ENCODE assay signal across 14 cellular contexts in the genomic region with DNA sequence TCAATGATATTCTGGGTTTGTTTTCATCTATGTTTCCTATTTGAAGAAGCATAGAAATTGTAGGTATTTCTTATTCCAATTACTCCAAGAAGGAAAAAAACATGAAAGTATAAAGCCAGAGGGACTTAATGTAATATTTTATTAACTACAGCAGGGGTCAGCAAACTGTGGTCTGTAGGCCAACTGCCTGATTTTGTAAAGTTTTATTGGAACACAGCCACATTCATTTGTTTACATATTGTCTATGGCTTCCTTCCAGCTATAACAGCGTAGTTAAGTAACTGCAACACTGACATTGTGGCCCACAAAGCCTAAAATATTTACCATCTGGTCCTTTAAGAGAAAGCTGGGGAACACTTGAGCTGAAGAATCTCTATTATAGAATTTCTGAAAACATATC.
A peak's percentile ranks its signal among the peaks of the same experiment; 100 is the strongest.
DNase-seq lines count a peak whose midpoint lies in the region; ATAC-seq, FAIRE-seq and TF ChIP-seq lines count a peak whose summit lies in the region.
"Had no signal": no experiment of that assay in that cellular context is flagged by ENCODE, and none has a peak within 500 bp of the region (broad histone marks: within the 10 kb centered on the region; RNA-seq: fewer than 3 reads in every experiment).

No MANE protein-coding gene starts in this region.

- RAD21 ChIA-PET in GM12878 (lab: Charles Lee; ENCODE audit: unreplicated experiment), result no interaction called here

- H3K4me1 ChIP-seq in GM12878 (ENCODE audit: control insufficient read depth, insufficient read depth, low read length), result no peaks in the 10 kb centered on the region
- H3K4me1 ChIP-seq in right lobe of liver, result peaks cover 0 to 78% (median 24%) of the 10 kb centered on the region in 4 donors

- TF ChIP-seq POLR2A in GM12878 (IDR thresholded peaks at IDR 0.05; ENCODE audit: low read depth, low read length) (no peak), right lobe of liver (IDR thresholded peaks at IDR 0.05) (no peak)

- DNase-seq in DMS 273 treated with DMSO at 0.1 percent for 48 hours (lab: John Stamatoyannopoulos, UW) (peak; percentile 12), GM12878 (ENCODE audit: low read depth, low spot score) (no peak), right lobe of liver (no peak), GDM1 (lab: John Stamatoyannopoulos, UW) (no peak), SW480 (ENCODE audit: low spot score) (no peak)
- DNase-seq in activated CD8-positive, alpha-beta T cell treated with anti-CD3 and anti-CD28 coated beads for 36 hours, result no peak
- DNase-seq in stimulated activated naive B cell treated with anti-CD40 and anti-IgM and Interleukin-4, amounts not matched to agents 10 μg/mL and 1 μg/mL and 100 μg/mL, for 72 hours, result no peak
- DNase-seq: activated CD8-positive, alpha-beta memory T cell treated with anti-CD3 and anti-CD28 coated beads, Interleukin-2, amount 50 U/mL, for 4 hours; amniotic stem cell; foreskin keratinocyte; KBM-7; kidney; ovary had no signal

- WGBS in GM12878 (ENCODE audit: insufficient coverage, insufficient replicate concordance, low lambda C conversion rate, missing lambda C conversion rate), result 0% methylated on average over 1 of the region's 1 CpG
- 0% methylated on average over 1 of the region's 1 CpG for WGBS in right lobe of liver (ENCODE audit: insufficient coverage, low coverage, low lambda C conversion rate, missing lambda C conversion rate)

- no peak overlapping the region for H3K9ac ChIP-seq in GM12878 (ENCODE audit: control insufficient read depth, insufficient read depth, low read length)

- ATAC-seq in GM12878 (no peak), right lobe of liver (peak; percentile 49 to 79 (median 60))
- ATAC-seq in activated CD8-positive, alpha-beta T cell treated with anti-CD3 and anti-CD28 coated beads for 36 hours, result no peak
- no peak for ATAC-seq in stimulated activated naive B cell treated with anti-CD40 and anti-IgM and Interleukin-4, amounts not matched to agents 10 μg/mL and 1 μg/mL and 100 μg/mL, for 72 hours (replicated peaks)
- ATAC-seq: foreskin keratinocyte had no signal

- no peaks in the 10 kb centered on the region for H3K27me3 ChIP-seq in GM12878 (replicated peaks in 1 of 2; ENCODE audit: control insufficient read depth in 2 of 2, insufficient read depth in 2 of 2, low read length in 1 of 2)
- H3K27me3 ChIP-seq in right lobe of liver, result no peaks in the 10 kb centered on the region
- H3K27me3 ChIP-seq: foreskin keratinocyte, ovary had no signal

- SMC1A ChIA-PET in GM12878 (lab: Charles Lee; ENCODE audit: uncharacterized antibody, unreplicated experiment), result interaction anchor here (1.1 to 1.9 kb wide), 3 partner anchors 8 to 571 kb away, joined by 3 to 6 read pairs (median 3); no protein-coding TSS in a partner anchor

- POLR2A ChIA-PET in GM12878 (lab: Charles Lee), result interaction anchor here (0.6 kb wide), 1 partner anchor 216 kb away, joined by 3 read pairs; no protein-coding TSS in a partner anchor
- POLR2A ChIA-PET in activated CD8-positive, alpha-beta T cell treated with anti-CD3 and anti-CD28 coated beads for 36 hours (lab: Charles Lee), result no interaction called here

- H3K36me3 Mint-ChIP-seq in activated CD8-positive, alpha-beta T cell treated with anti-CD3 and anti-CD28 coated beads for 36 hours (ENCODE audit: low read depth), result no peaks in the 10 kb centered on the region
- H3K36me3 Mint-ChIP-seq in stimulated activated naive B cell treated with anti-CD40 and anti-IgM and Interleukin-4, amounts not matched to agents 10 μg/mL and 1 μg/mL and 100 μg/mL, for 72 hours, result no peaks in the 10 kb centered on the region

- in situ Hi-C loops in GM12878 (cut with MboI), result no loop called here

- BruUV-seq in GM12878 (replicated peaks; lab: Mats Ljungman, UMichigan), result no TSS peak

- no peaks in the 10 kb centered on the region for H3K27me3 Mint-ChIP-seq in activated CD8-positive, alpha-beta T cell treated with anti-CD3 and anti-CD28 coated beads for 36 hours
- no peaks in the 10 kb centered on the region for H3K27me3 Mint-ChIP-seq in stimulated activated naive B cell treated with anti-CD40 and anti-IgM and Interleukin-4, amounts not matched to agents 10 μg/mL and 1 μg/mL and 100 μg/mL, for 72 hours

- no peak overlapping the region for H2AFZ ChIP-seq in GM12878 (ENCODE audit: control insufficient read depth, low read depth, low read length)

- H3K27ac Mint-ChIP-seq in activated CD8-positive, alpha-beta T cell treated with anti-CD3 and anti-CD28 coated beads for 36 hours, result no peak overlapping the region
- H3K27ac Mint-ChIP-seq in stimulated activated naive B cell treated with anti-CD40 and anti-IgM and Interleukin-4, amounts not matched to agents 10 μg/mL and 1 μg/mL and 100 μg/mL, for 72 hours, result no peak overlapping the region

- H4K20me1 ChIP-seq in GM12878 (ENCODE audit: control insufficient read depth, insufficient read depth), result no peaks in the 10 kb centered on the region

- intact Hi-C loops in GM12878 (cut with micrococcal nuclease; ENCODE audit: unreplicated experiment), result no loop called here
- intact Hi-C loops in right lobe of liver (cut with DNase I), result no loop called here
- intact Hi-C loops in activated CD8-positive, alpha-beta T cell treated with anti-CD3 and anti-CD28 coated beads for 36 hours (cut with micrococcal nuclease), result no loop called here

- no peaks in the 10 kb centered on the region for H3K4me1 Mint-ChIP-seq in activated CD8-positive, alpha-beta T cell treated with anti-CD3 and anti-CD28 coated beads for 36 hours (ENCODE audit: low read depth)
- H3K4me1 Mint-ChIP-seq in stimulated activated naive B cell treated with anti-CD40 and anti-IgM and Interleukin-4, amounts not matched to agents 10 μg/mL and 1 μg/mL and 100 μg/mL, for 72 hours, result no peaks in the 10 kb centered on the region

- no peak for TF ChIP-seq EP300 in GM12878 (IDR thresholded peaks at IDR 0.05; ENCODE audit: borderline replicate concordance in 1 of 2, control insufficient read depth in 1 of 2, low read depth in 2 of 2, low read length in 2 of 2)

- H3K36me3 ChIP-seq in GM12878 (ENCODE audit: control insufficient read depth in 2 of 2, insufficient read depth in 2 of 2, low read length in 1 of 2), result no peaks in the 10 kb centered on the region
- no peaks in the 10 kb centered on the region for H3K36me3 ChIP-seq in right lobe of liver
- H3K36me3 ChIP-seq: ovary had no signal

- no peak overlapping the region for H3K4me3 Mint-ChIP-seq in activated CD8-positive, alpha-beta T cell treated with anti-CD3 and anti-CD28 coated beads for 36 hours
- no peak overlapping the region for H3K4me3 Mint-ChIP-seq in stimulated activated naive B cell treated with anti-CD40 and anti-IgM and Interleukin-4, amounts not matched to agents 10 μg/mL and 1 μg/mL and 100 μg/mL, for 72 hours

- TF ChIP-seq CTCF in LNCAP (IDR thresholded peaks at IDR 0.05) (peak; percentile 25; the same call in 1 of the 2 replicates), GM12878 (IDR thresholded peaks at IDR 0.05 in 2 of 3, conservative IDR thresholded peaks at IDR 0.05 in 1 of 3; ENCODE audit: control insufficient read depth in 2 of 3, extremely low read depth in 1 of 3, insufficient read depth in 1 of 3, low read depth in 3 of 3, low read length in 3 of 3) (no peak), right lobe of liver (IDR thresholded peaks at IDR 0.05) (peak; percentile 22 to 50 (median 25))
- no peak for TF ChIP-seq CTCF in activated CD8-positive, alpha-beta T cell treated with anti-CD3 and anti-CD28 coated beads for 36 hours (IDR thresholded peaks at IDR 0.05)

- H3K9me3 ChIP-seq in GM12878 (replicated peaks; ENCODE audit: control insufficient read depth, insufficient read depth, low read length), result no peaks in the 10 kb centered on the region
- H3K9me3 ChIP-seq in right lobe of liver, result no peaks in the 10 kb centered on the region
- H3K9me3 ChIP-seq: ovary had no signal

- FAIRE-seq in GM12878 (lab: Jason Lieb, UNC), result no peak
- FAIRE-seq: kidney had no signal

- CTCF ChIA-PET in GM12878 (lab: Yijun Ruan, JAX), result no interaction called here
- CTCF ChIA-PET in activated CD8-positive, alpha-beta T cell treated with anti-CD3 and anti-CD28 coated beads for 36 hours (lab: Charles Lee), result no interaction called here

- H3K9me3 Mint-ChIP-seq in activated CD8-positive, alpha-beta T cell treated with anti-CD3 and anti-CD28 coated beads for 36 hours, result no peaks in the 10 kb centered on the region
- H3K9me3 Mint-ChIP-seq in stimulated activated naive B cell treated with anti-CD40 and anti-IgM and Interleukin-4, amounts not matched to agents 10 μg/mL and 1 μg/mL and 100 μg/mL, for 72 hours, result no peaks in the 10 kb centered on the region

- H3K27ac ChIP-seq in GM12878 (ENCODE audit: control insufficient read depth, insufficient read depth), result no peak overlapping the region
- peak overlapping the region in 1 of 3 donors; percentile 83 for H3K27ac ChIP-seq in right lobe of liver
- H3K27ac ChIP-seq: foreskin keratinocyte, ovary had no signal

- H3K4me2 ChIP-seq in GM12878 (ENCODE audit: control insufficient read depth, insufficient read depth), result no peak overlapping the region

- H3K4me3 ChIP-seq in GM12878 (no peak overlapping the region), right lobe of liver (no peak overlapping the region)
- H3K4me3 ChIP-seq: ovary had no signal

- no peaks in the 10 kb centered on the region for H3K79me2 ChIP-seq in GM12878 (ENCODE audit: control insufficient read depth, insufficient read depth, low read length)

- no peak for TF ChIP-seq RAD21 in GM12878 (IDR thresholded peaks at IDR 0.05; ENCODE audit: insufficient read depth, low read depth, low read length)

TF ChIP-seq in GM12878, 131 proteins besides CTCF, POLR2A, EP300 and RAD21 (continues in another document):
- TF ChIP-seq, protein P1, sequence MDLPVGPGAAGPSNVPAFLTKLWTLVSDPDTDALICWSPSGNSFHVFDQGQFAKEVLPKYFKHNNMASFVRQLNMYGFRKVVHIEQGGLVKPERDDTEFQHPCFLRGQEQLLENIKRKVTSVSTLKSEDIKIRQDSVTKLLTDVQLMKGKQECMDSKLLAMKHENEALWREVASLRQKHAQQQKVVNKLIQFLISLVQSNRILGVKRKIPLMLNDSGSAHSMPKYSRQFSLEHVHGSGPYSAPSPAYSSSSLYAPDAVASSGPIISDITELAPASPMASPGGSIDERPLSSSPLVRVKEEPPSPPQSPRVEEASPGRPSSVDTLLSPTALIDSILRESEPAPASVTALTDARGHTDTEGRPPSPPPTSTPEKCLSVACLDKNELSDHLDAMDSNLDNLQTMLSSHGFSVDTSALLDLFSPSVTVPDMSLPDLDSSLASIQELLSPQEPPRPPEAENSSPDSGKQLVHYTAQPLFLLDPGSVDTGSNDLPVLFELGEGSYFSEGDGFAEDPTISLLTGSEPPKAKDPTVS (IDR thresholded peaks at IDR 0.05; ENCODE audit: low read depth, low read length), result no peak

Comparison
In these comparisons a context has a peak if more than half of its experiments do, and no peak if none do; other contexts are left out.
1. CTCF ChIP-seq: peak in LNCAP (single experiment) and right lobe of liver (4 of 4); none in GM12878 (0 of 3) and activated CD8-positive, alpha-beta T cell treated with anti-CD3 and anti-CD28 coated beads for 36 hours (single experiment).
2. ATAC-seq: peak in right lobe of liver (4 of 4); none in GM12878 (single experiment), activated CD8-positive, alpha-beta T cell treated with anti-CD3 and anti-CD28 coated beads for 36 hours (single experiment) and stimulated activated naive B cell treated with anti-CD40 and anti-IgM and Interleukin-4, amounts not matched to agents 10 μg/mL and 1 μg/mL and 100 μg/mL, for 72 hours (0 of 2).